Comparison of ENCODE assay signal across 5 cellular contexts in the genomic region with DNA sequence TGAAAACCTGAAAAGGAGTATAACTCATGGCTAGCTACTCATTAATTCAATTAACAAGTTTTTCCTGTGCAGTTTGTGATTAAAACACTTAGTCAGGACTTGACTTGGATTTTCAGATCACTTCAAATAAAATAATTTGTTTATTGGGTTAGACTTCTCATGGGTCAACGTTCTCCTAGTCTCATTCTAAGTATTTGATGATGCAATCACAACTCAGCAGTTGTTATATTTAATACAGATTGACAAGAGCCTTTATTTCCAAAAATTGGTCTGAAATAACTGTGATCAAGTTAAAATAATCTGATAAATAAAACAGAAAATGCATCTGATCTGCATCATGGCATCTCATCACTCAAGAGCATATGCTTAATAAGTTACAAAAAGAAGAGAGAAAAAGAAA.
"Had no signal": no experiment of that assay in that cellular context is flagged by ENCODE, and none has a peak within 500 bp of the region (broad histone marks: within the 10 kb centered on the region; RNA-seq: fewer than 3 reads in every experiment).

No MANE protein-coding gene starts in this region.

- H3K9ac ChIP-seq: KMS-11 had no signal

- H3K4me2 ChIP-seq: KMS-11 had no signal

- FAIRE-seq: HepG2, HTR-8/SVneo had no signal

- H3K27ac ChIP-seq: HL-60, KMS-11 had no signal

- DNase-seq: KG1 had no signal

- ATAC-seq: HepG2 had no signal
